In the genomic region with DNA sequence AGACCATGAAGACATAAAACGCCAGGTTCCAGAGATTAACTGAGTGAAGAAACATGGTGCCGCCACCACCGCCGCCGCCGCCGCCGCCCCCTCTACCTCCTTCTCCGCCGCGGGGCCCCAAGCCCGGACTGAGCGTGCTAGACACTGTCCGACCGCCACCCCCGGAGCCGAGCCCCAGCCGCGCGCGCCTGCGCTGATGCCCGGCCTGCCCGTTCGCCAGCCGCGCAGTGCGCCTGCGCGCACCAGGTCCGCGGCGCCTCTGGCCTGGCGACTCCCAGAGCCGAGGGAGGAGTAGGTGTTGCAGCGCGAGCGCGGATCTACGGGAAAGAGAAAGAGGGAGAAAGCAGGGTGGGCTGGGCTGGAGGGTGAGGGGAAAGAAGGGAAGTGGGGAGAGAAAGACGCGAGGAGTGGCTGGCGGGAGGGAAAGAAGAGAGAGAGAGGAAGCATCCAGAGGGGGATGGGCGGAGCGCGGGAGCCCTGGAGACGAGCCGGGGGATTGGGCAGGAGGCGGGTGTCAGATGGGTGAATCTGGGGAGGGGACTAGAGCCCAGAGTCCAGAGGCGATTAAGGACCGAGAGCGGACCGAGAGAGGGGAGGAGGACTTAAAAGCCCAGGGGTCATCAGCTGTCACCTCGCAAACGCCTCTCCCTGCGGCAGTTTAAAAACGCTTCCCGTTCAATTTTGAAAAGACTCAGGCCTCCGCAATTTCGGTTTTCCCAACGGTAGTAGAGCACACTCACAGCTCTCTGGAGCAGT, we compare ENCODE assay signal across 8 cellular contexts. TPM values are rescaled to one million over a fixed set of nuclear protein-coding genes. Genes with fewer than 3 reads are reported as not detected.
DNase-seq lines count a peak whose midpoint lies in the region; ATAC-seq, FAIRE-seq and TF ChIP-seq lines count a peak whose summit lies in the region.

A gene with protein sequence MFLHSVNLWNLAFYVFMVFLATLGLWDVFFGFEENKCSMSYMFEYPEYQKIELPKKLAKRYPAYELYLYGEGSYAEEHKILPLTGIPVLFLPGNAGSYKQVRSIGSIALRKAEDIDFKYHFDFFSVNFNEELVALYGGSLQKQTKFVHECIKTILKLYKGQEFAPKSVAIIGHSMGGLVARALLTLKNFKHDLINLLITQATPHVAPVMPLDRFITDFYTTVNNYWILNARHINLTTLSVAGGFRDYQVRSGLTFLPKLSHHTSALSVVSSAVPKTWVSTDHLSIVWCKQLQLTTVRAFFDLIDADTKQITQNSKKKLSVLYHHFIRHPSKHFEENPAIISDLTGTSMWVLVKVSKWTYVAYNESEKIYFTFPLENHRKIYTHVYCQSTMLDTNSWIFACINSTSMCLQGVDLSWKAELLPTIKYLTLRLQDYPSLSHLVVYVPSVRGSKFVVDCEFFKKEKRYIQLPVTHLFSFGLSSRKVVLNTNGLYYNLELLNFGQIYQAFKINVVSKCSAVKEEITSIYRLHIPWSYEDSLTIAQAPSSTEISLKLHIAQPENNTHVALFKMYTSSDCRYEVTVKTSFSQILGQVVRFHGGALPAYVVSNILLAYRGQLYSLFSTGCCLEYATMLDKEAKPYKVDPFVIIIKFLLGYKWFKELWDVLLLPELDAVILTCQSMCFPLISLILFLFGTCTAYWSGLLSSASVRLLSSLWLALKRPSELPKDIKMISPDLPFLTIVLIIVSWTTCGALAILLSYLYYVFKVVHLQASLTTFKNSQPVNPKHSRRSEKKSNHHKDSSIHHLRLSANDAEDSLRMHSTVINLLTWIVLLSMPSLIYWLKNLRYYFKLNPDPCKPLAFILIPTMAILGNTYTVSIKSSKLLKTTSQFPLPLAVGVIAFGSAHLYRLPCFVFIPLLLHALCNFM (minus strand): TSS at position 146 of the 756 bp plus-strand sequence. CDS start 91 bp downstream, at position 55.

- H3K4me1 ChIP-seq in adrenal gland (replicated peaks in 1 of 2) (peaks cover 0 to 29% of the 10 kb centered on the region in 2 donors), upper lobe of right lung (no peaks in the 10 kb centered on the region)

- TF ChIP-seq CTCF in adrenal gland (IDR thresholded peaks at IDR 0.05) (no peak), upper lobe of right lung (IDR thresholded peaks at IDR 0.05) (no peak)

- intact Hi-C loops in adrenal gland (cut with DNase I): loop anchor here in 1 of 2 donors (10.0 kb wide), 1 partner anchor 132 kb away; a partner anchor contains a TSS
- intact Hi-C loops in left cardiac atrium (cut with DNase I): loop anchor here in 1 of 2 donors (2.0 kb wide), 1 partner anchor 62 kb away; no protein-coding TSS in a partner anchor
- intact Hi-C loops in posterior vena cava (cut with DNase I): no loop called here
- intact Hi-C loops in upper lobe of right lung (cut with DNase I): no loop called here

- DNase-seq in GM12892 (ENCODE audit: insufficient read length) (peak; percentile 81), NCI-H1417 treated with DMSO at 0.1 percent for 48 hours (lab: John Stamatoyannopoulos, UW) (peak; percentile 91), T follicular helper cell (ENCODE audit: low read depth) (peak; percentile 60), adrenal gland (peak; percentile 88 to 93 (median 91)), left cardiac atrium (peak; percentile 93), posterior vena cava (ENCODE audit: low spot score) (peak; percentile 97), upper lobe of right lung (peak; percentile 95)

- H3K27ac ChIP-seq in adrenal gland: peak within 1 kb of the TSS; percentile 74 to 92 (median 86)
- peak within 1 kb of the TSS; percentile 82 for H3K27ac ChIP-seq in upper lobe of right lung

- H3K36me3 ChIP-seq in adrenal gland (replicated peaks in 1 of 2) (no peaks in the 10 kb centered on the region), upper lobe of right lung (no peaks in the 10 kb centered on the region)

- H3K27me3 ChIP-seq in adrenal gland (no peaks in the 10 kb centered on the region), upper lobe of right lung (no peaks in the 10 kb centered on the region)

- ATAC-seq in HG02798 (IDR thresholded peaks at IDR 0.05; ENCODE audit: poor library complexity, unreplicated experiment) (peak; percentile 93), left cardiac atrium (peak; percentile 98 to 99), upper lobe of right lung (peak; percentile 98)

- no peaks in the 10 kb centered on the region for H3K9me3 ChIP-seq in adrenal gland (replicated peaks in 1 of 3)
- H3K9me3 ChIP-seq in upper lobe of right lung: no peaks in the 10 kb centered on the region

- H3K4me3 ChIP-seq in adrenal gland (peak within 1 kb of the TSS; percentile 68 to 80 (median 78)), upper lobe of right lung (peak within 1 kb of the TSS; percentile 81)

- TF ChIP-seq POLR2A in GM12892 (IDR thresholded peaks at IDR 0.05; ENCODE audit: low read depth, low read length): peak; percentile 80
- peak; percentile 49 to 76 for TF ChIP-seq POLR2A in adrenal gland (IDR thresholded peaks at IDR 0.05)

- peak; percentile 97 for FAIRE-seq in GM12892 (lab: Jason Lieb, UNC)

- WGBS in adrenal gland, 4 donors: 0 to 1% (median 0%) methylated on average over 45 to 61 of the region's 61 CpGs

RNA-seq across cellular contexts. Expression of the gene that starts here (rescaled TPM):
- polyA plus RNA-seq in GM12892 (2012; ENCODE audit: missing spikeins): 4.4 TPM
- total RNA-seq in adrenal gland: 10 to 100 TPM in 2 of 8 donors, 1 to 10 TPM in 6; 3.1 to 11.6 (median 8.3) TPM
- 1 to 10 TPM; 1.8 to 5.1 (median 3.5) TPM for polyA plus RNA-seq in adrenal gland
- 1 to 10 TPM; 7.9 to 9.0 TPM for total RNA-seq in left cardiac atrium
- 10 to 100 TPM; 14.4 to 15.7 TPM for total RNA-seq in posterior vena cava
- total RNA-seq in upper lobe of right lung: 15.2 TPM

Comparison
In these comparisons a context has a peak if more than half of its experiments do, and no peak if none do; other contexts are left out.
1. Peak in every context shown above with its lines: DNase-seq, ATAC-seq, H3K4me3 ChIP-seq and H3K27ac ChIP-seq.